ENCODE assay signal across 17 cellular contexts in the genomic region with DNA sequence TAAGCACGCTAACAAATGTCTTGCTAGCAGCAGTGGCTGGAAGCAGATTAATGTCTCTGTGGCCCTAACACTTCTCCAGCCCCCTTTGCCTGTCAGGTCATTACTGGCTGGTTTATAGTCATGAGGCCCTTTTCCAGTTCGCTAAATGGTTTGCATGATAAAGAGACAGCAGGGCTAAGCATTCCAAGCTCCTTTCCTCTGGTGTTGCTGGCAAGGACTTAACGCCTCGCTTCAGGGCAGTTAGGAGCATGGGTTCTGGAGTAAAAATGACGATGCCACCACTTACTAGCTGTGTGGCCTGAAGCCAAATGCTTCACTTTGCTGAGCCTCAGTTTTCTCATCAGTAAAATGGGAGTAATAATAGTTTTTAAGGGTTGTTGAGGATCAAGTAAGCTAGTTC.
"Had no signal": no experiment of that assay in that cellular context is flagged by ENCODE, and none has a peak within 500 bp of the region (broad histone marks: within the 10 kb centered on the region; RNA-seq: fewer than 3 reads in every experiment).

No MANE protein-coding gene starts in this region.

- H3K27ac ChIP-seq: coronary artery, psoas muscle, right lobe of liver, stomach, testis, upper lobe of left lung, WERI-Rb-1 had no signal

- H3K9me3 ChIP-seq: psoas muscle, right lobe of liver, stomach, testis, upper lobe of left lung had no signal

- H3K27ac Mint-ChIP-seq: activated CD8-positive, alpha-beta T cell treated with anti-CD3 and anti-CD28 coated beads for 36 hours; activated naive CD4-positive, alpha-beta T cell treated with anti-CD3 and anti-CD28 coated beads, Interleukin-2, amount 50 U/mL, for 72 hours; T-helper 17 cell had no signal

- FAIRE-seq: frontal cortex had no signal

- H3K36me3 ChIP-seq: right lobe of liver, stomach, upper lobe of left lung, WERI-Rb-1 had no signal

- ATAC-seq: activated CD8-positive, alpha-beta T cell treated with anti-CD3 and anti-CD28 coated beads for 36 hours; activated naive CD4-positive, alpha-beta T cell treated with anti-CD3 and anti-CD28 coated beads, Interleukin-2, amount 50 U/mL, for 72 hours; activated T-cell treated with anti-CD3 and anti-CD28 coated beads, Interleukin-2, amount 50 U/mL, for 4 hours; psoas muscle; right lobe of liver; T-helper 17 cell had no signal

- H3K4me1 ChIP-seq: psoas muscle, right lobe of liver, upper lobe of left lung had no signal

- H3K4me3 ChIP-seq: coronary artery, psoas muscle, right lobe of liver, stomach, testis, upper lobe of left lung had no signal

- H3K4me3 Mint-ChIP-seq: activated CD8-positive, alpha-beta T cell treated with anti-CD3 and anti-CD28 coated beads for 36 hours; activated T-cell treated with anti-CD3 and anti-CD28 coated beads, Interleukin-2, amount 50 U/mL, for 4 hours; central memory CD8-positive, alpha-beta T cell; T-helper 17 cell had no signal

- H3K9me3 Mint-ChIP-seq: activated CD8-positive, alpha-beta T cell treated with anti-CD3 and anti-CD28 coated beads for 36 hours; activated naive CD4-positive, alpha-beta T cell treated with anti-CD3 and anti-CD28 coated beads, Interleukin-2, amount 50 U/mL, for 72 hours; activated T-cell treated with anti-CD3 and anti-CD28 coated beads, Interleukin-2, amount 50 U/mL, for 4 hours; central memory CD8-positive, alpha-beta T cell had no signal

- DNase-seq: activated CD4-positive, alpha-beta T cell treated with anti-CD3 and anti-CD28 coated beads for 4 hours; activated CD8-positive, alpha-beta T cell treated with anti-CD3 and anti-CD28 coated beads for 36 hours; activated gamma-delta T cell; activated T-cell treated with anti-CD3 and anti-CD28 coated beads, Interleukin-2, amount 50 U/mL, for 4 hours; effector CD8-positive, alpha-beta T cell; head of caudate nucleus; psoas muscle; stomach; T-helper 17 cell; testis; upper lobe of left lung; WERI-Rb-1 had no signal

- H3K27me3 ChIP-seq: right lobe of liver, stomach, testis, upper lobe of left lung had no signal

- H3K27me3 Mint-ChIP-seq: activated CD8-positive, alpha-beta T cell treated with anti-CD3 and anti-CD28 coated beads for 36 hours had no signal

- H3K4me1 Mint-ChIP-seq: central memory CD8-positive, alpha-beta T cell; T-helper 17 cell had no signal

- H3K36me3 Mint-ChIP-seq: activated naive CD4-positive, alpha-beta T cell treated with anti-CD3 and anti-CD28 coated beads, Interleukin-2, amount 50 U/mL, for 72 hours had no signal
